In the genomic region with DNA sequence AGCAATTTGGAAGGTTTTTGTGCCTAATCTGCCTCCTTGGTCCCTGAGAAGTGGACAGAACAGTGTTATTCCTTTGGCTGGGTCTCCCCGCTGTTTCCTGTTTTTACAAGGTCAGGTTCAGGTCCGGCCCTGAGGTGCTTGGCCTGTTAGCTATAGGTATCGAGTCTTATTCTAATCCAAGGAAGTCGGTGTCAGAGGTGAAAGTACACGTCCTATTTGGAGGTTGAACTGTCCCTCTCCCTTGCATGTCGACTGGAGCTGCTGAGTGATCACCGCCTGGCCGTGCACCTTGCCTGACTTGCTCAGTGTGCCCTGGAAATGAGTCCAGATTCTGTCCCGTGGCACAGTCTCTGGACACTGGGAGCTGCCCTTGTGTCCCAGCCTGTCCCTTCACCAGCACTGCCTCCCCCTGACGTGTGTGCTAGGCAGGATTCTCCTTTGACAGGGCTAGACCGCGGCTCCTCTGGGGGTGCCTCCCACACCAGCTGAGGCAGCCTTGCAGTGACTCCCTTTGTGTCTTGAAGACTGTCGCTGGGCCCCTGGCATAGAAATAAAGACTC, we compare ENCODE assay signal across 8 cellular contexts.
DNase-seq lines count a peak whose midpoint lies in the region; ATAC-seq and TF ChIP-seq lines count a peak whose summit lies in the region.

No MANE protein-coding gene starts in this region.

- no peak for DNase-seq in CD8-positive, alpha-beta T cell
- DNase-seq in RWPE1 (ENCODE audit: low spot score) (no peak), Right ventricle myocardium inferior (ENCODE audit: missing footprints) (peak; percentile 80), osteoblast (ENCODE audit: insufficient read length, low spot score, missing footprints) (peak; percentile 69), SKM-1 (lab: John Stamatoyannopoulos, UW; ENCODE audit: unreplicated experiment) (no peak), NK-92 (lab: John Stamatoyannopoulos, UW; ENCODE audit: unreplicated experiment) (no peak)

- no peak for ATAC-seq in CD8-positive, alpha-beta T cell
- ATAC-seq in Right ventricle myocardium inferior, result peak; percentile 86
- no peak for ATAC-seq in HG03159 (IDR thresholded peaks at IDR 0.05; ENCODE audit: unreplicated experiment)
- no peak for ATAC-seq in HG02763 (IDR thresholded peaks at IDR 0.05; ENCODE audit: unreplicated experiment)

- no peaks in the 10 kb centered on the region for H3K27me3 ChIP-seq in CD8-positive, alpha-beta T cell (ENCODE audit: insufficient read depth, low read length)
- no peaks in the 10 kb centered on the region for H3K27me3 ChIP-seq in osteoblast (ENCODE audit: insufficient read depth, low read length)

- peak overlapping the region; percentile 35 for H3K4me2 ChIP-seq in osteoblast (ENCODE audit: insufficient read depth, low read length)

- no peak overlapping the region for H3K27ac ChIP-seq in CD8-positive, alpha-beta T cell (ENCODE audit: low read depth, low read length)
- H3K27ac ChIP-seq in RWPE1 (peak overlapping the region; percentile 54), osteoblast (ENCODE audit: low read depth, low read length) (peak overlapping the region; percentile 37)

- H3K27me3 Mint-ChIP-seq in CD8-positive, alpha-beta T cell (ENCODE audit: low read depth), result no peaks in the 10 kb centered on the region

- no peaks in the 10 kb centered on the region for H3K9me3 Mint-ChIP-seq in CD8-positive, alpha-beta T cell

- POLR2A ChIA-PET in CD8-positive, alpha-beta T cell (lab: Charles Lee), result no interaction called here
- POLR2A ChIA-PET in RWPE1 (lab: Yijun Ruan, JAX; ENCODE audit: low non-redundant PET), result no interaction called here

- H3K27ac Mint-ChIP-seq in CD8-positive, alpha-beta T cell, result peak overlapping the region; percentile 62

- H3K36me3 Mint-ChIP-seq in CD8-positive, alpha-beta T cell, result peaks cover 47% of the 10 kb centered on the region

- peaks cover 58% of the 10 kb centered on the region for H3K4me1 Mint-ChIP-seq in CD8-positive, alpha-beta T cell (ENCODE audit: low read depth)

- H3K4me3 Mint-ChIP-seq in CD8-positive, alpha-beta T cell, result no peak overlapping the region

- no peaks in the 10 kb centered on the region for H4K20me1 ChIP-seq in osteoblast (ENCODE audit: insufficient read depth, low read length)

- peaks cover 54% of the 10 kb centered on the region for H3K79me2 ChIP-seq in osteoblast (ENCODE audit: insufficient read depth, low read length)

- intact Hi-C loops in CD8-positive, alpha-beta T cell (cut with DNase I, micrococcal nuclease), result no loop called here
- intact Hi-C loops in Right ventricle myocardium inferior (cut with DNase I), result loop anchor here (5.0 kb wide), 1 partner anchor 41 kb away; no protein-coding TSS in a partner anchor

- CTCF ChIA-PET in CD8-positive, alpha-beta T cell (lab: Charles Lee), result interaction anchor here (0.6 to 5.7 kb wide), 3 partner anchors 12 to 326 kb away, joined by 3 to 32 read pairs (median 31); no protein-coding TSS in a partner anchor
- CTCF ChIA-PET in RWPE1 (lab: Yijun Ruan, JAX), result interaction anchor here (0.6 to 1.3 kb wide), 2 partner anchors 27 to 59 kb away, joined by 3 read pairs; no protein-coding TSS in a partner anchor

- H3K4me1 ChIP-seq in CD8-positive, alpha-beta T cell (ENCODE audit: insufficient read depth, low read length), result peaks cover 25% of the 10 kb centered on the region
- H3K4me1 ChIP-seq in osteoblast (ENCODE audit: insufficient read depth, low read length), result peaks cover 39% of the 10 kb centered on the region

- peaks cover 7% of the 10 kb centered on the region for H3K36me3 ChIP-seq in CD8-positive, alpha-beta T cell (ENCODE audit: insufficient read depth, low read length)
- H3K36me3 ChIP-seq in osteoblast (ENCODE audit: insufficient read depth, low read length), result peaks cover 10% of the 10 kb centered on the region

- H3K4me3 ChIP-seq in CD8-positive, alpha-beta T cell (ENCODE audit: low read depth, low read length), result no peak overlapping the region
- H3K4me3 ChIP-seq in osteoblast (ENCODE audit: insufficient read depth, low read length), result no peak overlapping the region

- TF ChIP-seq CTCF in CD8-positive, alpha-beta T cell (IDR thresholded peaks at IDR 0.05), result no peak
- no peak for TF ChIP-seq CTCF in RWPE1 (conservative IDR thresholded peaks at IDR 0.05; ENCODE audit: low read depth)
- no peak for TF ChIP-seq CTCF in osteoblast (IDR thresholded peaks at IDR 0.05; ENCODE audit: extremely low read depth, low read depth, low read length)

- no peaks in the 10 kb centered on the region for H3K9me3 ChIP-seq in CD8-positive, alpha-beta T cell (ENCODE audit: low read length)
- H3K9me3 ChIP-seq in osteoblast (ENCODE audit: low read depth, low read length), result no peaks in the 10 kb centered on the region

- no peak overlapping the region for H2AFZ ChIP-seq in osteoblast (ENCODE audit: low read length)

Comparison
In these comparisons a context has a peak if more than half of its experiments do, and no peak if none do; other contexts are left out.
1. DNase-seq: peak in Right ventricle myocardium inferior (single experiment) and osteoblast (single experiment); none in CD8-positive, alpha-beta T cell (0 of 7), RWPE1 (single experiment), SKM-1 (single experiment) and NK-92 (single experiment).